ENCODE assay signal across 10 cellular contexts in the genomic region with DNA sequence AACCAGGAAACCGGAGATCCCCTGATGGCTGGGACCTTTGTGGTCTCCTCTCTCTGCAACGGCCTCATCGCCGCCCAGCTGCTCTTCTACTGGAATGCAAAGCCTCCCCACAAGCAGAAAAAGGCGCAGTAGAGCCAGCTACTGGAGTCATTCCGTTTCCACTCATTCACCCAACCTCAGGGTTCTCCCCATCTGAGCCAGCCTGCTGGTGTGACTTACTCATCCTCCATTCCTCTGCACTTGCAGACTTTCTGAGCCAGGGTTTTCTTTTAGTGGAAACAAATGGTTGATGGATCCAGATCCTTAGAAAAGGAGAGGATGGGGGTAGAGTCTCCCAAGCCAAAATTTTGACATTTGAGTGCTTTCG. TPM values are rescaled to one million over a fixed set of nuclear protein-coding genes. Genes with fewer than 3 reads are reported as not detected.
DNase-seq lines count a peak whose midpoint lies in the region; ATAC-seq and TF ChIP-seq lines count a peak whose summit lies in the region.
"Had no signal": no experiment of that assay in that cellular context is flagged by ENCODE, and none has a peak within 500 bp of the region (broad histone marks: within the 10 kb centered on the region; RNA-seq: fewer than 3 reads in every experiment).

No MANE protein-coding gene starts in this region.

- H3K36me3 ChIP-seq in parathyroid adenoma (ENCODE audit: control insufficient read depth, insufficient read depth, low read length) = no peaks in the 10 kb centered on the region

- peak overlapping the region; percentile 47 for H3K4me3 Mint-ChIP-seq in chondrocyte (ENCODE audit: unreplicated experiment)

- H2AFZ ChIP-seq in parathyroid adenoma = no peak overlapping the region

- DNase-seq in ELF-1 (ENCODE audit: low read depth, low spot score) (peak; percentile 51), M059J (ENCODE audit: low read depth) (peak; percentile 91), chondrocyte (ENCODE audit: low spot score) (no peak), NAMALWA (ENCODE audit: low spot score) (no peak)
- DNase-seq: NCI-H1105 treated with DMSO at 0.1 percent for 48 hours; stimulated activated CD4-positive, alpha-beta T cell treated with anti-CD3 and anti-CD28 coated beads, Interleukin-1b, Interleukin-23, amount 100 ng/mL, for 48 hours; T-helper 1 cell had no signal

- no peaks in the 10 kb centered on the region for H3K27me3 Mint-ChIP-seq in chondrocyte (ENCODE audit: low read depth)

- H3K4me1 Mint-ChIP-seq in chondrocyte (ENCODE audit: low read depth) = peaks cover 53% of the 10 kb centered on the region

- peaks cover 19% of the 10 kb centered on the region for H3K4me1 ChIP-seq in parathyroid adenoma

- H3K27ac ChIP-seq in parathyroid adenoma = peak overlapping the region; percentile 49

- H3K9ac ChIP-seq in parathyroid adenoma = no peak overlapping the region

- no peak overlapping the region for H3K4me2 ChIP-seq in parathyroid adenoma (ENCODE audit: low read length)

- TF ChIP-seq CTCF in chondrocyte (IDR thresholded peaks at IDR 0.05) (no peak), parathyroid adenoma (IDR thresholded peaks at IDR 0.05) (no peak)

- peaks cover 14% of the 10 kb centered on the region for H3K36me3 Mint-ChIP-seq in chondrocyte (ENCODE audit: low read depth)

- H3K4me3 ChIP-seq in parathyroid adenoma (ENCODE audit: low read depth, low read length) = no peak overlapping the region

- peaks cover 16% of the 10 kb centered on the region for H3K79me2 ChIP-seq in parathyroid adenoma

- no peaks in the 10 kb centered on the region for H3K9me3 ChIP-seq in parathyroid adenoma (ENCODE audit: control insufficient read depth, low read length)

- H3K9me3 Mint-ChIP-seq in chondrocyte (ENCODE audit: low read depth) = no peaks in the 10 kb centered on the region

- peak overlapping the region; percentile 92 for H3K27ac Mint-ChIP-seq in chondrocyte (ENCODE audit: unreplicated experiment)

- ATAC-seq in GM19351 (IDR thresholded peaks at IDR 0.05; ENCODE audit: unreplicated experiment) = no peak
- ATAC-seq in GM19455 (IDR thresholded peaks at IDR 0.05; ENCODE audit: unreplicated experiment) = no peak

- no peaks in the 10 kb centered on the region for H3K27me3 ChIP-seq in parathyroid adenoma (ENCODE audit: control insufficient read depth, insufficient read depth, low read length)

RNA-seq across cellular contexts. Expression of a gene that starts 2.5 kb away (rescaled TPM):
- total RNA-seq in M059J (2014; rRNA removed; shearing (Covaris generic)) = not detected in 2 replicates
- 0.32 to 0.39 TPM in 2 of 3 replicates, not detected in the other for total RNA-seq in chondrocyte

RNA-seq across cellular contexts. Expression of a gene that starts 3.8 kb away (rescaled TPM):
- 216 and 398 TPM in 2 replicates for total RNA-seq in M059J (2014; rRNA removed; shearing (Covaris generic))
- total RNA-seq in chondrocyte = 33.1 to 47.8 TPM (median 35.9 TPM) in 3 replicates

RNA-seq across cellular contexts. Expression of a gene that starts 8.0 kb away (rescaled TPM):
- 120 and 147 TPM in 2 replicates for total RNA-seq in M059J (2014; rRNA removed; shearing (Covaris generic))
- total RNA-seq in chondrocyte = 1.2 to 3.3 TPM (median 2.6 TPM) in 3 replicates

RNA-seq across cellular contexts. Expression of a gene that starts 25.7 kb away (rescaled TPM):
- total RNA-seq in M059J (2014; rRNA removed; shearing (Covaris generic)) = 75.1 and 88.2 TPM in 2 replicates
- 45.3 to 57.8 TPM (median 49.4 TPM) in 3 replicates for total RNA-seq in chondrocyte

RNA-seq across cellular contexts. Expression of a gene that starts 27.3 kb away (rescaled TPM):
- total RNA-seq in M059J (2014; rRNA removed; shearing (Covaris generic)) = 28.3 and 51.7 TPM in 2 replicates
- 48.4 to 53.7 TPM (median 52.5 TPM) in 3 replicates for total RNA-seq in chondrocyte

Comparison
In these comparisons a context has a peak if more than half of its experiments do, and no peak if none do; other contexts are left out.
1. DNase-seq: peak in ELF-1 (single experiment) and M059J (single experiment); none in chondrocyte (single experiment) and NAMALWA (single experiment).
2. RNA of a gene that starts 8.0 kb away (total RNA-seq): 120 to 147 TPM in M059J; 1.2 to 3.3 TPM in chondrocyte; every median in the first group is over 10 times any median in the second.